In the genomic region with DNA sequence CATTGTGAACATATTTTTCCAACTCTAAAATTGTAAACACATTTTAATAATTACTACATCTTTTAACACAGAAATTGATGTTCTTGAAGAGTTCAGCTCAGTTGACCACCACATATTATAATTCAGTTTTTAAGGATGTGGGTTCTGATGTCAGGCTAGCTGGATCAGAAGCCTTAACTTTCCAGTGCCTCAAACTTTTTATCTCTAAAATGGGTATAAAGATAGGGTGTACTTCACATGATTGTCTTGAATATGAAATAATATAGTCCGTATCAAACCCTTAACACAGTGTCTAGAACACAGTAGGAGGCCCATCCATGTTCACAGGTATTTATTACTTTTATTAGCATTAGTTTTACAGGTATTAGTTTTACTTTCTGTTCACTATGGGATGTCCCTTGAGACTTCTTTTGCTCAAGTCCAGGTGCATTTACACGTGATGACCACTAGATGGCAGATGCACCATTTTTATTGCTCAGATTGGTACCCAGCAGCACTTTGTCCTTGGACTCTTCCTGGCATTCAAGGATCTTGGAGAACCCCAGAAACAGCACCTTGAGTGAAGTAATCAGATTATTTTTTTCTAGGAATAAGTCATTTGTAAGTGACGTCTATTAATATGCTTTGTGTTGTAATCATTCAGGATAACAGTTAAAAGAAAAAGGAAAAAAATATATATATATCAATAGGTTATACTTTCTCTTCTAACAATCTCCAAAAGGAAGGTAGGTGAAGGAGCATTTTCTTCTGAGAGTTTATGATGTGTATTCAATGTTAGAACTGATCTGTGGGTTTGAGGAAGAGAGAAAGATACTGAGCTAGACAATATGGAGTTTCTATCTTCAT, we compare ENCODE assay signal across 9 cellular contexts.
A peak's percentile ranks its signal among the peaks of the same experiment; 100 is the strongest.
DNase-seq lines count a peak whose midpoint lies in the region; TF ChIP-seq lines count a peak whose summit lies in the region.
"Had no signal": no experiment of that assay in that cellular context is flagged by ENCODE, and none has a peak within 500 bp of the region (broad histone marks: within the 10 kb centered on the region; RNA-seq: fewer than 3 reads in every experiment).

No MANE protein-coding gene starts in this region.

- H3K4me1 ChIP-seq in Loucy (ENCODE audit: insufficient read depth, low read length, poor library complexity, severe bottlenecking) (no peaks in the 10 kb centered on the region), neural progenitor cell (peaks cover 10% of the 10 kb centered on the region)

- H3K4me1 Mint-ChIP-seq in neural progenitor cell = no peaks in the 10 kb centered on the region
- H3K4me1 Mint-ChIP-seq: naive thymus-derived CD8-positive, alpha-beta T cell had no signal

- H4K20me1 ChIP-seq in Loucy (ENCODE audit: insufficient read depth, low read length, poor library complexity, severe bottlenecking) = no peaks in the 10 kb centered on the region
- H4K20me1 ChIP-seq in neural progenitor cell (ENCODE audit: low read depth) = no peaks in the 10 kb centered on the region

- H3K4me2 ChIP-seq in Loucy (ENCODE audit: low read depth, low read length, poor library complexity, severe bottlenecking) (peak overlapping the region; percentile 20), neural progenitor cell (no peak overlapping the region)

- H3K27me3 Mint-ChIP-seq in neural progenitor cell (ENCODE audit: insufficient read depth, low read depth) = peaks cover 4% of the 10 kb centered on the region

- H3K9ac ChIP-seq in Loucy (ENCODE audit: low read depth, low read length, poor library complexity, severe bottlenecking) (no peak overlapping the region), SK-N-MC (ENCODE audit: insufficient read length) (no peak overlapping the region), neural progenitor cell (no peak overlapping the region)

- TF ChIP-seq CTCF in GM12875 (IDR thresholded peaks at IDR 0.05; ENCODE audit: borderline replicate concordance, insufficient read depth, low read depth, low read length) (peak; percentile 66), HFF-Myc (IDR thresholded peaks at IDR 0.05; ENCODE audit: low read depth, low read length, missing control alignments) (peak; percentile 79), Loucy (conservative IDR thresholded peaks at IDR 0.05; ENCODE audit: low read length) (peak; percentile 97), fibroblast of mammary gland (conservative IDR thresholded peaks at IDR 0.05; ENCODE audit: control insufficient read depth, insufficient read depth, low read depth, low read length) (peak; percentile 92), neural progenitor cell (IDR thresholded peaks at IDR 0.05) (peak; percentile 97)

- H3K36me3 ChIP-seq in Loucy (ENCODE audit: insufficient read depth, low read length) = no peaks in the 10 kb centered on the region
- H3K36me3 ChIP-seq in SK-N-MC (ENCODE audit: insufficient read depth, low read length) = no peaks in the 10 kb centered on the region
- no peaks in the 10 kb centered on the region for H3K36me3 ChIP-seq in neural progenitor cell

- H3K27ac Mint-ChIP-seq in neural progenitor cell = no peak overlapping the region

- H3K36me3 Mint-ChIP-seq in neural progenitor cell = no peaks in the 10 kb centered on the region
- H3K36me3 Mint-ChIP-seq: naive thymus-derived CD8-positive, alpha-beta T cell had no signal

- H3K9me3 ChIP-seq in Loucy (ENCODE audit: insufficient read depth, low read depth, low read length) (no peaks in the 10 kb centered on the region), SK-N-MC (ENCODE audit: low read depth, low read length) (no peaks in the 10 kb centered on the region), neural progenitor cell (ENCODE audit: low read depth) (no peaks in the 10 kb centered on the region)

- H3K27ac ChIP-seq in SK-N-MC (no peak overlapping the region), neural progenitor cell (no peak overlapping the region)

- DNase-seq in AG08396 (ENCODE audit: low spot score) = peak; percentile 55
- DNase-seq in HFF-Myc (ENCODE audit: extremely low read depth, low read depth) = peak; percentile 14
- DNase-seq in SK-N-MC (ENCODE audit: low read depth, low spot score) = peak; percentile 20
- peak; percentile 77 for DNase-seq in fibroblast of mammary gland (ENCODE audit: low read depth)
- peak; percentile 45 for DNase-seq in neural progenitor cell (ENCODE audit: low spot score)
- no peak for DNase-seq in mesenteric fat pad (ENCODE audit: low spot score)

- no peak overlapping the region for H3K4me3 Mint-ChIP-seq in neural progenitor cell
- H3K4me3 Mint-ChIP-seq: naive thymus-derived CD8-positive, alpha-beta T cell had no signal

- H3K4me3 ChIP-seq in GM12875 (ENCODE audit: low read depth, low read length) = no peak overlapping the region
- H3K4me3 ChIP-seq in HFF-Myc (replicated peaks; ENCODE audit: low read depth, low read length) = no peak overlapping the region
- peak overlapping the region; percentile 6 for H3K4me3 ChIP-seq in Loucy (ENCODE audit: low read length, poor library complexity, severe bottlenecking)
- H3K4me3 ChIP-seq in SK-N-MC = no peak overlapping the region
- H3K4me3 ChIP-seq in fibroblast of mammary gland (ENCODE audit: control insufficient read depth, low read depth, low read length) = no peak overlapping the region
- H3K4me3 ChIP-seq in neural progenitor cell = no peak overlapping the region

- H3K27me3 ChIP-seq in Loucy (ENCODE audit: insufficient read depth, low read length, poor library complexity, severe bottlenecking) (no peaks in the 10 kb centered on the region), neural progenitor cell (no peaks in the 10 kb centered on the region)

- peaks cover 6% of the 10 kb centered on the region for H3K9me3 Mint-ChIP-seq in neural progenitor cell
- H3K9me3 Mint-ChIP-seq: naive thymus-derived CD8-positive, alpha-beta T cell had no signal

- H3F3A ChIP-seq in Loucy (ENCODE audit: low read depth) (no peaks in the 10 kb centered on the region), neural progenitor cell (ENCODE audit: low read depth) (peaks cover 5% of the 10 kb centered on the region)

- H2AFZ ChIP-seq in Loucy (ENCODE audit: low read length) (no peak overlapping the region), neural progenitor cell (replicated peaks) (no peak overlapping the region)

- H3K79me2 ChIP-seq in Loucy (ENCODE audit: insufficient read depth, low read length) = no peaks in the 10 kb centered on the region
- no peaks in the 10 kb centered on the region for H3K79me2 ChIP-seq in neural progenitor cell (ENCODE audit: low read depth)

- no peaks in the 10 kb centered on the region for H3K9me2 ChIP-seq in Loucy (replicated peaks; ENCODE audit: low read depth, low read length)
